Comparison of ENCODE assay signal across 12 cellular contexts in the genomic region with DNA sequence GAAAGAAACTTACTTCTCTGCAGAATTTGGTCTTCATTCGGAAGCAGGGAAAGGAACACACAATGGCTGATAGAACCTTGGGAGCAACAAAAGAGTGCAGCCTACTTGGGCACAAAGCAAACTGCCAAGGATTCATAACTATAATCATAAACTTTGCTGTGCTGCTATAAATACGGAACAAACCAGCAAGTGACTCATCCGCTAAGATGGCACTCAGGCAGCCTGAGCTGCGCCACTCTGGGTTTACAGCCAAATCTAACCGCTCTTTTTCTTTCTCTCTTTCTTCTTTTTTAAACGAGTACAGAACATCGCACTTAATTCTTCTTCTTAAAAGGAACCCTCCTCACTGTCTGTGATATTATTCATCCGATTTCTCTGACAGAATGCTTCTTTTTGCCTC.
A peak's percentile ranks its signal among the peaks of the same experiment; 100 is the strongest.
DNase-seq lines count a peak whose midpoint lies in the region; ATAC-seq and TF ChIP-seq lines count a peak whose summit lies in the region.
"Had no signal": no experiment of that assay in that cellular context is flagged by ENCODE, and none has a peak within 500 bp of the region (broad histone marks: within the 10 kb centered on the region; RNA-seq: fewer than 3 reads in every experiment).

No MANE protein-coding gene starts in this region.

- H3K79me1 ChIP-seq in neuronal stem cell (ENCODE audit: low read depth, low read length): no peaks in the 10 kb centered on the region

- H3K27me3 ChIP-seq in CD4-positive, CD25-positive, alpha-beta regulatory T cell (ENCODE audit: control insufficient read depth, insufficient read depth, low read length): no peaks in the 10 kb centered on the region
- no peaks in the 10 kb centered on the region for H3K27me3 ChIP-seq in neuronal stem cell (ENCODE audit: control insufficient read depth in 3 of 3, insufficient read depth in 3 of 3, low read depth in 1 of 3, low read length in 3 of 3)
- H3K27me3 ChIP-seq: Peyer's patch had no signal

- H2BK120ac ChIP-seq in neuronal stem cell (ENCODE audit: low read depth, low read length): no peak overlapping the region

- POLR2A ChIA-PET in activated CD8-positive, alpha-beta T cell treated with anti-CD3 and anti-CD28 coated beads for 36 hours (lab: Charles Lee): no interaction called here

- H2BK12ac ChIP-seq in neuronal stem cell (ENCODE audit: low read length): no peak overlapping the region

- H2AK5ac ChIP-seq in neuronal stem cell (ENCODE audit: low read depth, low read length): no peak overlapping the region

- no peak overlapping the region for H4K8ac ChIP-seq in neuronal stem cell (ENCODE audit: low read depth, low read length)

- no peak for ATAC-seq in CD4-positive, CD25-positive, alpha-beta regulatory T cell (ENCODE audit: low read depth in 2 of 2)
- no peak for ATAC-seq in activated CD8-positive, alpha-beta T cell treated with anti-CD3 and anti-CD28 coated beads for 36 hours
- ATAC-seq in HG03521 (IDR thresholded peaks at IDR 0.05; ENCODE audit: unreplicated experiment) (no peak), GM21390 (IDR thresholded peaks at IDR 0.05; ENCODE audit: unreplicated experiment) (no peak), GM21423 (IDR thresholded peaks at IDR 0.05; ENCODE audit: unreplicated experiment) (no peak)

- H3K14ac ChIP-seq in neuronal stem cell (ENCODE audit: low read length): no peak overlapping the region

- no peak overlapping the region for H3K23ac ChIP-seq in neuronal stem cell (ENCODE audit: low read depth, low read length, poor library complexity)

- no peak overlapping the region for H3K4me2 ChIP-seq in neuronal stem cell (ENCODE audit: insufficient read depth, low read length, poor library complexity, severe bottlenecking)

- no peaks in the 10 kb centered on the region for H3K27me3 Mint-ChIP-seq in CD4-positive, CD25-positive, alpha-beta regulatory T cell
- peaks cover 20% of the 10 kb centered on the region for H3K27me3 Mint-ChIP-seq in activated CD8-positive, alpha-beta T cell treated with anti-CD3 and anti-CD28 coated beads for 36 hours

- no peaks in the 10 kb centered on the region for H3K36me3 Mint-ChIP-seq in CD4-positive, CD25-positive, alpha-beta regulatory T cell
- no peaks in the 10 kb centered on the region for H3K36me3 Mint-ChIP-seq in activated CD8-positive, alpha-beta T cell treated with anti-CD3 and anti-CD28 coated beads for 36 hours (ENCODE audit: low read depth)

- no peaks in the 10 kb centered on the region for H3K9me3 ChIP-seq in CD4-positive, CD25-positive, alpha-beta regulatory T cell (ENCODE audit: control insufficient read depth in 2 of 2, low read length in 2 of 2)
- H3K9me3 ChIP-seq in neuronal stem cell (replicated peaks in 1 of 2; ENCODE audit: control insufficient read depth in 2 of 2, insufficient read depth in 1 of 2, low read depth in 1 of 2, low read length in 2 of 2): no peaks in the 10 kb centered on the region
- H3K9me3 ChIP-seq: Peyer's patch had no signal

- peak overlapping the region; percentile 41 for H3K4me3 ChIP-seq in CD4-positive, CD25-positive, alpha-beta regulatory T cell (ENCODE audit: low read depth, low read length)
- peak overlapping the region; percentile 54 for H3K4me3 ChIP-seq in Jurkat, Clone E6-1 (ENCODE audit: low read length)
- no peak overlapping the region for H3K4me3 ChIP-seq in neuronal stem cell (ENCODE audit: low read length in 2 of 2)
- H3K4me3 ChIP-seq: Peyer's patch had no signal

- no peak for TF ChIP-seq CTCF in activated CD8-positive, alpha-beta T cell treated with anti-CD3 and anti-CD28 coated beads for 36 hours (IDR thresholded peaks at IDR 0.05)

- no peak overlapping the region for H3K4ac ChIP-seq in neuronal stem cell (ENCODE audit: low read length)

- CTCF ChIA-PET in activated CD8-positive, alpha-beta T cell treated with anti-CD3 and anti-CD28 coated beads for 36 hours (lab: Charles Lee): no interaction called here

- peak in 1 of 3 donors; percentile 28 for DNase-seq in CD4-positive, CD25-positive, alpha-beta regulatory T cell
- peak; percentile 64 for DNase-seq in Jurkat, Clone E6-1 (ENCODE audit: low read depth, low spot score)
- peak; percentile 24 for DNase-seq in activated CD8-positive, alpha-beta T cell treated with anti-CD3 and anti-CD28 coated beads for 36 hours
- no peak for DNase-seq in neuronal stem cell (ENCODE audit: low spot score)
- no peak for DNase-seq in DMS79 treated with DMSO at 0.1 percent for 48 hours (lab: John Stamatoyannopoulos, UW)
- DNase-seq: amniotic stem cell; CD4-positive, alpha-beta T cell; Peyer's patch; T-helper 9 cell had no signal

- intact Hi-C loops in activated CD8-positive, alpha-beta T cell treated with anti-CD3 and anti-CD28 coated beads for 36 hours (cut with micrococcal nuclease): loop anchor here (10.0 kb wide), 1 partner anchor 302 kb away; a partner anchor contains a TSS

- no peak overlapping the region for H3K9ac ChIP-seq in neuronal stem cell (ENCODE audit: low read depth, low read length, poor library complexity)

- no peak overlapping the region for H3K18ac ChIP-seq in neuronal stem cell (ENCODE audit: low read length)

- peaks cover 0 to 26% (median 11%) of the 10 kb centered on the region in 4 donors for H3K4me1 Mint-ChIP-seq in CD4-positive, CD25-positive, alpha-beta regulatory T cell
- peaks cover 32% of the 10 kb centered on the region for H3K4me1 Mint-ChIP-seq in activated CD8-positive, alpha-beta T cell treated with anti-CD3 and anti-CD28 coated beads for 36 hours (ENCODE audit: low read depth)

- no peak overlapping the region for H2BK15ac ChIP-seq in neuronal stem cell (ENCODE audit: low read length)

- H2BK5ac ChIP-seq in neuronal stem cell (ENCODE audit: low read length): no peak overlapping the region

- H3K36me3 ChIP-seq in CD4-positive, CD25-positive, alpha-beta regulatory T cell (ENCODE audit: control insufficient read depth, insufficient read depth, low read length): no peaks in the 10 kb centered on the region
- no peaks in the 10 kb centered on the region for H3K36me3 ChIP-seq in neuronal stem cell (replicated peaks in 1 of 2; ENCODE audit: control insufficient read depth in 2 of 2, insufficient read depth in 2 of 2, low read length in 2 of 2)

- H3K27ac ChIP-seq in CD4-positive, CD25-positive, alpha-beta regulatory T cell (ENCODE audit: insufficient read depth, low read length, poor library complexity, severe bottlenecking): no peak overlapping the region
- no peak overlapping the region for H3K27ac ChIP-seq in neuronal stem cell (replicated peaks; ENCODE audit: low read length)
- H3K27ac ChIP-seq: Peyer's patch had no signal

- peak overlapping the region in 2 of 4 donors; percentile 20 to 49 for H3K4me3 Mint-ChIP-seq in CD4-positive, CD25-positive, alpha-beta regulatory T cell
- peak overlapping the region; percentile 57 for H3K4me3 Mint-ChIP-seq in activated CD8-positive, alpha-beta T cell treated with anti-CD3 and anti-CD28 coated beads for 36 hours
- H3K4me3 Mint-ChIP-seq: CD4-positive, alpha-beta T cell had no signal

- peak overlapping the region; percentile 27 to 88 (median 70) for H3K27ac Mint-ChIP-seq in CD4-positive, CD25-positive, alpha-beta regulatory T cell
- peak overlapping the region; percentile 72 for H3K27ac Mint-ChIP-seq in activated CD8-positive, alpha-beta T cell treated with anti-CD3 and anti-CD28 coated beads for 36 hours
- H3K27ac Mint-ChIP-seq: CD4-positive, alpha-beta T cell had no signal

- WGBS in neuronal stem cell (ENCODE audit: extremely low coverage in 2 of 2, insufficient read length in 2 of 2, insufficient replicate concordance in 1 of 2), 2 donors: no CpG with 5 or more reads among the region's 8 CpGs

- H3K9me3 Mint-ChIP-seq in CD4-positive, CD25-positive, alpha-beta regulatory T cell: peaks cover 0 to 3% (median 0%) of the 10 kb centered on the region in 7 donors
- no peaks in the 10 kb centered on the region for H3K9me3 Mint-ChIP-seq in activated CD8-positive, alpha-beta T cell treated with anti-CD3 and anti-CD28 coated beads for 36 hours
- H3K9me3 Mint-ChIP-seq: CD4-positive, alpha-beta T cell had no signal

- peaks cover 7% of the 10 kb centered on the region for H3K4me1 ChIP-seq in CD4-positive, CD25-positive, alpha-beta regulatory T cell (ENCODE audit: control insufficient read depth, insufficient read depth, low read length, poor library complexity, severe bottlenecking)
- H3K4me1 ChIP-seq in neuronal stem cell (ENCODE audit: control insufficient read depth in 2 of 2, insufficient read depth in 1 of 2, low read depth in 1 of 2, low read length in 2 of 2): peaks cover 18 to 46% of the 10 kb centered on the region in 2 donors
- H3K4me1 ChIP-seq: Peyer's patch had no signal

- peak overlapping the region; percentile 27 for H2AFZ ChIP-seq in neuronal stem cell (ENCODE audit: low read length)

- H4K91ac ChIP-seq in neuronal stem cell (ENCODE audit: low read depth, low read length, poor library complexity): no peak overlapping the region

Comparison
In these comparisons a context has a peak if more than half of its experiments do, and no peak if none do; other contexts are left out.
1. DNase-seq: peak in Jurkat, Clone E6-1 (single experiment) and activated CD8-positive, alpha-beta T cell treated with anti-CD3 and anti-CD28 coated beads for 36 hours (single experiment); none in neuronal stem cell (single experiment) and DMS79 treated with DMSO at 0.1 percent for 48 hours (single experiment).
2. H3K4me3 ChIP-seq: peak in CD4-positive, CD25-positive, alpha-beta regulatory T cell (single experiment) and Jurkat, Clone E6-1 (single experiment); none in neuronal stem cell (0 of 2).